Comparison of ENCODE assay signal across 19 cellular contexts in genomic region chr1:84250668-84251067, GRCh38. TPM values are rescaled to one million over a fixed set of nuclear protein-coding genes. Genes with fewer than 3 reads are reported as not detected.
DNase-seq lines count a peak whose midpoint lies in the region; ATAC-seq, FAIRE-seq and TF ChIP-seq lines count a peak whose summit lies in the region.
"Had no signal": no experiment of that assay in that cellular context is flagged by ENCODE, and none has a peak within 500 bp of the region (broad histone marks: within the 10 kb centered on the region; RNA-seq: fewer than 3 reads in every experiment).

No MANE protein-coding gene starts in this region.

- TF ChIP-seq CTCF in HCT116 (IDR thresholded peaks at IDR 0.05 in 2 of 3, conservative IDR thresholded peaks at IDR 0.05 in 1 of 3; ENCODE audit: borderline replicate concordance in 1 of 3, insufficient read depth in 1 of 3, low read depth in 2 of 3, low read length in 2 of 3), result no peak
- no peak for TF ChIP-seq CTCF in K562 (IDR thresholded peaks at IDR 0.05 in 2 of 3, conservative IDR thresholded peaks at IDR 0.05 in 1 of 3; ENCODE audit: insufficient read depth in 2 of 3, low read depth in 1 of 3, low read length in 3 of 3)

- peak; percentile 58 for FAIRE-seq in A204.1 (lab: Jason Lieb, UNC)
- no peak for FAIRE-seq in K562 (lab: Jason Lieb, UNC)
- FAIRE-seq: G401.6, GM12891, GM19239 had no signal

- no peak for ATAC-seq in HCT116
- ATAC-seq in K562, result no peak
- ATAC-seq in HG03045 (IDR thresholded peaks at IDR 0.05; ENCODE audit: unreplicated experiment), result no peak

- H3K9ac ChIP-seq in HCT116 (ENCODE audit: low read length) (no peak overlapping the region), K562 (ENCODE audit: insufficient read depth in 1 of 2, low read depth in 2 of 2, low read length in 2 of 2) (no peak overlapping the region)
- H3K9ac ChIP-seq: BLaER1 had no signal

- TF ChIP-seq EP300 in K562 (IDR thresholded peaks at IDR 0.05; ENCODE audit: low read length), result no peak

- no peaks in the 10 kb centered on the region for H3K79me2 ChIP-seq in HCT116 (ENCODE audit: insufficient read depth, low read length)
- no peaks in the 10 kb centered on the region for H3K79me2 ChIP-seq in K562 (ENCODE audit: control insufficient read depth, insufficient read depth, low read length)

- H3K36me3 ChIP-seq in HCT116 (ENCODE audit: control insufficient read depth in 1 of 2, insufficient read depth in 2 of 2, low read length in 2 of 2) (0 out of 4 replicates have a peak, but pooled peaks cover 0 to 3% of the 10 kb centered on the region in 2 experiments), K562 (ENCODE audit: control insufficient read depth, insufficient read depth, low read length) (no peaks in the 10 kb centered on the region)
- H3K36me3 ChIP-seq: BE2C, BLaER1 had no signal

- intact Hi-C loops in HCT116 (cut with micrococcal nuclease) (loop anchor here (5.0 kb wide), 2 partner anchors 47 to 108 kb away; partner anchors contain the start of gene PRKACB), K562 (cut with micrococcal nuclease) (no loop called here)

- no peaks in the 10 kb centered on the region for H3K9me3 ChIP-seq in HCT116 (ENCODE audit: control insufficient read depth in 1 of 2, insufficient read depth in 1 of 2, low read depth in 1 of 2, low read length in 2 of 2)
- no peaks in the 10 kb centered on the region for H3K9me3 ChIP-seq in K562 (replicated peaks; ENCODE audit: control insufficient read depth, insufficient read depth, low read depth, low read length)
- H3K9me3 ChIP-seq: BE2C, BLaER1 had no signal

- TF ChIP-seq RAD21 in HCT116 (IDR thresholded peaks at IDR 0.05; ENCODE audit: low read depth) (no peak), K562 (CRISPR knock-in tag; conservative IDR thresholded peaks at IDR 0.05 in 1 of 2, IDR thresholded peaks at IDR 0.05 in 1 of 2) (no peak)

- H4K20me1 ChIP-seq in HCT116 (ENCODE audit: insufficient read depth), result no peaks in the 10 kb centered on the region
- H4K20me1 ChIP-seq in K562 (replicated peaks; ENCODE audit: control insufficient read depth, insufficient read depth, low read length), result no peaks in the 10 kb centered on the region
- H4K20me1 ChIP-seq: BLaER1 had no signal

- no peaks in the 10 kb centered on the region for H3K27me3 ChIP-seq in HCT116 (ENCODE audit: insufficient read depth, low read length)
- no peaks in the 10 kb centered on the region for H3K27me3 ChIP-seq in K562 (ENCODE audit: control insufficient read depth in 2 of 2, insufficient read depth in 2 of 2, low read length in 2 of 2)
- H3K27me3 ChIP-seq: BE2C, BLaER1 had no signal

- CTCF ChIA-PET in HCT116 (lab: Charles Lee), result no interaction called here
- CTCF ChIA-PET in K562 (lab: Yijun Ruan, JAX; ENCODE audit: low intra/inter-chr PET ratio), result no interaction called here
- CTCF ChIA-PET in HEK293T (lab: Yijun Ruan, JAX), result no interaction called here

- WGBS in K562 (ENCODE audit: insufficient coverage, low coverage, missing lambda C conversion rate), result 36% methylated on average over 2 of the region's 2 CpGs

- no TSS peak for BruUV-seq in HCT116 (replicated peaks; lab: Mats Ljungman, UMichigan)
- no TSS peak for BruUV-seq in K562 (replicated peaks; lab: Mats Ljungman, UMichigan)

- DNase-seq in HCT116 (ENCODE audit: low read depth, low spot score) (no peak), K562 (ENCODE audit: extremely low read depth in 1 of 4, low spot score in 3 of 4) (no peak), HEK293T (ENCODE audit: extremely low spot score) (no peak)
- DNase-seq: ACHN; BE2C; C1 segment of cervical spinal cord; CD4-positive, alpha-beta memory T cell; CD4-positive, CD25-positive, alpha-beta regulatory T cell; CD8-positive, alpha-beta memory T cell; COR-L47; DMS79 treated with DMSO at 0.1 percent for 48 hours; GF-D8 had no signal

- H3K4me1 ChIP-seq in HCT116 (ENCODE audit: control insufficient read depth in 1 of 2, insufficient read depth in 2 of 2, low read length in 2 of 2) (peaks cover 61 to 71% of the 10 kb centered on the region in 2 experiments), K562 (replicated peaks in 1 of 2; ENCODE audit: control insufficient read depth in 2 of 2, insufficient read depth in 2 of 2, low read length in 2 of 2) (no peaks in the 10 kb centered on the region; a peak in 2 of 5 replicates)
- H3K4me1 ChIP-seq: BE2C, BLaER1 had no signal

- no peaks in the 10 kb centered on the region for H3K9me2 ChIP-seq in HCT116 (ENCODE audit: insufficient read depth)

- no peak overlapping the region; the same call in 1 of the 2 replicates for H3K27ac ChIP-seq in HCT116 (ENCODE audit: low read depth, low read length)
- H3K27ac ChIP-seq in K562 (ENCODE audit: extremely low read depth, low read depth, low read length), result no peak overlapping the region
- H3K27ac ChIP-seq: 22Rv1, BLaER1 had no signal

- POLR2A ChIA-PET in HCT116 (lab: Charles Lee), result interaction anchor here (0.9 kb wide), 1 partner anchor 168 kb away, joined by 3 read pairs; no protein-coding TSS in a partner anchor
- POLR2A ChIA-PET in K562 (lab: Yijun Ruan, JAX), result no interaction called here
- POLR2A ChIA-PET in HEK293T (lab: Yijun Ruan, JAX), result no interaction called here

- H3K9me1 ChIP-seq in K562 (ENCODE audit: control insufficient read depth, insufficient read depth, low read length), result no peaks in the 10 kb centered on the region

- H3K4me3 ChIP-seq in HCT116 (replicated peaks in 1 of 2; ENCODE audit: low read depth in 1 of 2, low read length in 2 of 2), result no peak overlapping the region
- H3K4me3 ChIP-seq in K562, result no peak overlapping the region
- H3K4me3 ChIP-seq: BLaER1 had no signal

- RAD21 ChIA-PET in HCT116 (lab: Charles Lee; ENCODE audit: low non-redundant PET in 1 of 2, low total read pairs in 2 of 2, uncharacterized antibody in 2 of 2, unreplicated experiment in 2 of 2), result no interaction called here

- in situ Hi-C loops in K562 (cut with MboI), result no loop called here

- H3K4me2 ChIP-seq in HCT116 (ENCODE audit: low read length), result no peak overlapping the region
- H3K4me2 ChIP-seq in K562 (ENCODE audit: insufficient read depth, low read length), result no peak overlapping the region
- H3K4me2 ChIP-seq: BLaER1 had no signal

- H2AFZ ChIP-seq in HCT116 (ENCODE audit: low read depth, low read length, poor library complexity, severe bottlenecking) (peak overlapping the region; percentile 32), K562 (ENCODE audit: low read depth, low read length) (no peak overlapping the region)

- TF ChIP-seq POLR2A in HCT116 (IDR thresholded peaks at IDR 0.05; ENCODE audit: borderline replicate concordance, extremely low read depth, insufficient read depth, insufficient read length) (no peak), K562 (conservative IDR thresholded peaks at IDR 0.05) (no peak)

TF ChIP-seq in HCT116, 20 proteins besides CTCF, POLR2A, EP300 and RAD21:
- TF ChIP-seq EZH2phosphoT487 (IDR thresholded peaks at IDR 0.05; ENCODE audit: borderline replicate concordance) (no peak), MAX (IDR thresholded peaks at IDR 0.05) (no peak), ELF1 (IDR thresholded peaks at IDR 0.05; ENCODE audit: borderline replicate concordance, low read depth) (no peak), FOSL1 (IDR thresholded peaks at IDR 0.05; ENCODE audit: low read depth) (no peak)

TF ChIP-seq in K562, 482 proteins besides CTCF, POLR2A, EP300 and RAD21:
- TF ChIP-seq ZNF384 (IDR thresholded peaks at IDR 0.05; ENCODE audit: low read depth, low read length), result no peak
- TF ChIP-seq ZNF507 (tag; conservative IDR thresholded peaks at IDR 0.05), result 0 out of 2 replicates have a peak, but pooled peaks have one; percentile 15

TF ChIP-seq in HEK293T, 16 proteins besides CTCF, POLR2A, EP300 and RAD21:
- no peak for TF ChIP-seq L3MBTL2 (conservative IDR thresholded peaks at IDR 0.05)
- TF ChIP-seq SP1 (IDR thresholded peaks at IDR 0.05), result no peak
- TF ChIP-seq PKNOX1 (IDR thresholded peaks at IDR 0.05), result no peak
- TF ChIP-seq HDGF (IDR thresholded peaks at IDR 0.05; ENCODE audit: borderline replicate concordance), result no peak
- TF ChIP-seq CTBP1 (IDR thresholded peaks at IDR 0.05; ENCODE audit: borderline replicate concordance), result no peak
- no peak for TF ChIP-seq TARDBP (IDR thresholded peaks at IDR 0.05)
- TF ChIP-seq FOXM1 (IDR thresholded peaks at IDR 0.05; ENCODE audit: borderline replicate concordance), result no peak
- no peak for TF ChIP-seq FOXA1 (IDR thresholded peaks at IDR 0.05)
- TF ChIP-seq FOXK2 (IDR thresholded peaks at IDR 0.05), result no peak
- no peak for TF ChIP-seq SUZ12 (IDR thresholded peaks at IDR 0.05)

RNA-seq across cellular contexts. Expression of gene SAMD13, which starts 50.8 kb away (rescaled TPM):
- total RNA-seq in HCT116 (2021; ENCODE audit: unreplicated experiment) (14.9 TPM), K562 (2014; rRNA removed) (0.86 and 1.1 TPM in 2 replicates), K562 (2014; rRNA removed; fragmentation: Illumina TruSeq; extraction: Trizol) (1.1 and 1.3 TPM in 2 replicates), K562 (2015; rRNA removed; fragmentation: Illumina TruSeq; extraction: Trizol) (1.2 and 1.3 TPM in 2 replicates), K562 (2021) (0.56 and 0.78 TPM in 2 replicates)
- 4.8 and 7.6 TPM in 2 replicates for polyA plus RNA-seq in HCT116 (2012)
- total RNA-seq in K562 (2011; cell fraction: chromatin; rRNA removed; ENCODE audit: low replicate concordance), result 1.5 TPM in 1 of 2 replicates, not detected in the other
- 0.39 TPM in 1 of 2 replicates, not detected in the other for total RNA-seq in K562 (2011; cell fraction: nucleolus; rRNA removed)
- 1.1 TPM in 1 of 2 replicates, not detected in the other for total RNA-seq in K562 (2011; cell fraction: nucleoplasm; rRNA removed)
- polyA plus RNA-seq in K562 (2011; rRNA removed) (0.39 and 0.96 TPM in 2 replicates), K562 (2014; fragmentation: Illumina TruSeq; extraction: Trizol) (1.1 and 1.2 TPM in 2 replicates), K562 (2014; fragmentation: Nextera tagmentation; extraction: Ambion mirVana) (under 1 TPM; 0.92 to 1.00 TPM), K562 (2014; rRNA removed) (1.7 and 2.7 TPM in 2 replicates)
- polyA plus RNA-seq in K562 (2011; cell fraction: cytosol; rRNA removed), result 0.09 and 0.21 TPM in 2 replicates
- 0.25 and 0.78 TPM in 2 replicates for polyA plus RNA-seq in K562 (2011; cell fraction: nucleus; rRNA removed)
- polyA plus RNA-seq in K562 (2012), result 1.6 and 2.4 TPM in 2 replicates
- 0.42 and 1.3 TPM in 2 replicates for polyA minus RNA-seq in K562 (2011; rRNA and poly(A)+ RNA removed)
- polyA minus RNA-seq in K562 (2011; cell fraction: cytosol; rRNA and poly(A)+ RNA removed), result not detected in 2 replicates
- 0.40 TPM in 1 of 2 replicates, not detected in the other for polyA minus RNA-seq in K562 (2011; cell fraction: nucleus; rRNA and poly(A)+ RNA removed)
- total RNA-seq: CD4-positive, alpha-beta memory T cell; CD4-positive, CD25-positive, alpha-beta regulatory T cell had no signal
